Comparison of ENCODE assay signal across 13 cellular contexts in genomic region chr2:237431372-237431771, GRCh38.
A peak's percentile ranks its signal among the peaks of the same experiment; 100 is the strongest.
DNase-seq lines count a peak whose midpoint lies in the region; TF ChIP-seq lines count a peak whose summit lies in the region.
"Had no signal": no experiment of that assay in that cellular context is flagged by ENCODE, and none has a peak within 500 bp of the region (broad histone marks: within the 10 kb centered on the region; RNA-seq: fewer than 3 reads in every experiment).

No MANE protein-coding gene starts in this region.

- no peak overlapping the region for H3K4me3 Mint-ChIP-seq in nephron progenitor cell
- H3K4me3 Mint-ChIP-seq: naive B cell, WTC11 had no signal

- no peak overlapping the region for H3K27ac Mint-ChIP-seq in nephron progenitor cell
- H3K27ac Mint-ChIP-seq: WTC11 had no signal

- TF ChIP-seq CTCF in fibroblast of pulmonary artery (IDR thresholded peaks at IDR 0.05; ENCODE audit: low read length, missing control alignments) (no peak), GM10248 (IDR thresholded peaks at IDR 0.05; ENCODE audit: control extremely low read depth, extremely low read depth, low read depth, missing control alignments) (no peak), nephron progenitor cell (IDR thresholded peaks at IDR 0.05) (no peak)

- peak; percentile 24 for DNase-seq in stimulated activated naive CD4-positive, alpha-beta T cell treated with Interleukin-2 at 50 U/mL for 16 hours (lab: John Stamatoyannopoulos, UW)
- DNase-seq in stimulated activated naive CD4-positive, alpha-beta T cell (lab: John Stamatoyannopoulos, UW), result no peak
- DNase-seq in SW480 (ENCODE audit: low spot score), result peak; percentile 46
- DNase-seq in fibroblast of pulmonary artery (ENCODE audit: low read depth), result peak; percentile 52
- peak; percentile 90 for DNase-seq in stromal cell of bone marrow (ENCODE audit: low read depth)
- no peak for DNase-seq in NCI-H187 (lab: John Stamatoyannopoulos, UW)
- no peak for DNase-seq in GM10248 (ENCODE audit: extremely low spot score)
- no peak for DNase-seq in nephron progenitor cell
- DNase-seq: COR-L47, naive B cell, Peyer's patch had no signal

- H3K27me3 Mint-ChIP-seq in nephron progenitor cell (ENCODE audit: low read depth, poor library complexity), result peaks cover 3% of the 10 kb centered on the region

- no peak overlapping the region for H3K4me3 ChIP-seq in fibroblast of pulmonary artery (replicated peaks; ENCODE audit: low read depth, low read length)
- H3K4me3 ChIP-seq: GM12878, Peyer's patch had no signal

- peaks cover 47% of the 10 kb centered on the region for H3K4me1 Mint-ChIP-seq in nephron progenitor cell

- no peaks in the 10 kb centered on the region for H3K36me3 Mint-ChIP-seq in nephron progenitor cell (ENCODE audit: low read depth)
- H3K36me3 Mint-ChIP-seq: naive B cell, WTC11 had no signal

- POLR2A ChIA-PET in GM10248 (lab: Yijun Ruan, JAX), result no interaction called here

- CTCF ChIA-PET in GM10248 (lab: Yijun Ruan, JAX), result no interaction called here

- H3K9me3 Mint-ChIP-seq in nephron progenitor cell, result no peaks in the 10 kb centered on the region

Comparison
In these comparisons a context has a peak if more than half of its experiments do, and no peak if none do; other contexts are left out.
1. DNase-seq: peak in stimulated activated naive CD4-positive, alpha-beta T cell treated with Interleukin-2 at 50 U/mL for 16 hours (single experiment), SW480 (single experiment), fibroblast of pulmonary artery (single experiment) and stromal cell of bone marrow (single experiment); none in stimulated activated naive CD4-positive, alpha-beta T cell (0 of 6), NCI-H187 (0 of 2), GM10248 (single experiment) and nephron progenitor cell (single experiment).